ENCODE assay signal across 18 cellular contexts in the genomic region with DNA sequence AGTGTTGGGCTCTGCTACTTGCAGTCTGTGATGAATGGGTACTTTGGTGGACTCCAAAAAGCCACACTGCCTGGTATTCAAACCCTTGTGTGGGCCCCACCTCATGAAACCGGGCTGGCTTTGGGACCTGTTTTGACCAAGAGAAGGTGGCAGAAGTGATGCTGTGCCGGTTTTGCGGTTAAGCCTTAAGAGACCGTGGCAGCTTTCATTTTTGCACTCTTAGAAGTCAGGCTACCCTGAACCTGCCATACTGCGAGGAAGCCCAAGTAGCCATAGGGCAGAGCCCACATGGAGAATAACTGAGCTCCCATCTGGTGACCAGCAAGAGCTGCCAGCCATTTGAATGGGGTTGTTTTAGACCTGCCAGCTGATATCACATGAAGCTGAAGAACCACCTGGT.
"Had no signal": no experiment of that assay in that cellular context is flagged by ENCODE, and none has a peak within 500 bp of the region (broad histone marks: within the 10 kb centered on the region; RNA-seq: fewer than 3 reads in every experiment).

No MANE protein-coding gene starts in this region.

- H3K9me3 ChIP-seq: psoas muscle, testis had no signal

- H3K27me3 ChIP-seq: heart left ventricle, testis, tibial nerve had no signal

- H3K4me3 ChIP-seq: psoas muscle, skin epidermis, testis, tibial nerve had no signal

- DNase-seq: dermis blood vessel endothelial cell; foreskin melanocyte; heart left ventricle; hippocampal formation; left colon; mesendoderm; naive thymus-derived CD4-positive, alpha-beta T cell; nephron progenitor cell; psoas muscle; retina; stimulated activated CD4-positive, alpha-beta T cell treated with anti-CD3 and anti-CD28 coated beads, Interleukin-2, amount 100 ng/mL, for 24 hours; stimulated activated CD4-positive, alpha-beta T cell treated with anti-CD3 and anti-CD28 coated beads, Interleukin-4, amount 100 ng/mL, for 4 hours; stimulated activated naive B cell treated with anti-CD40 and anti-IgM and Interleukin-4, amounts not matched to agents 10 μg/mL and 1 μg/mL and 100 μg/mL, for 72 hours; stimulated activated naive CD8-positive, alpha-beta T cell treated with anti-CD3 and anti-CD28 coated beads, Interleukin-15, amount 100 ng/mL, for 72 hours; testis had no signal

- ATAC-seq: naive thymus-derived CD4-positive, alpha-beta T cell; sciatic nerve; stimulated activated naive B cell treated with anti-CD40 and anti-IgM and Interleukin-4, amounts not matched to agents 10 μg/mL and 1 μg/mL and 100 μg/mL, for 72 hours; stimulated activated naive CD8-positive, alpha-beta T cell treated with anti-CD3 and anti-CD28 coated beads, Interleukin-15, amount 100 ng/mL, for 72 hours had no signal

- H3K4me1 ChIP-seq: psoas muscle had no signal
